ENCODE assay signal across 13 cellular contexts in genomic region chr11:115396533-115396932, GRCh38.
DNase-seq lines count a peak whose midpoint lies in the region; ATAC-seq, FAIRE-seq and TF ChIP-seq lines count a peak whose summit lies in the region.
"Had no signal": no experiment of that assay in that cellular context is flagged by ENCODE, and none has a peak within 500 bp of the region (broad histone marks: within the 10 kb centered on the region; RNA-seq: fewer than 3 reads in every experiment).

No MANE protein-coding gene starts in this region.

- peak; percentile 4 for DNase-seq in NCI-H2227 treated with DMSO at 0.1 percent for 48 hours (lab: John Stamatoyannopoulos, UW)
- DNase-seq in NCI-H2227 (lab: John Stamatoyannopoulos, UW; ENCODE audit: unreplicated experiment) = no peak
- DNase-seq in D721Med (ENCODE audit: insufficient read length, low spot score) = no peak
- DNase-seq in NCI-H69 (lab: John Stamatoyannopoulos, UW) = peak; percentile 72
- DNase-seq in left kidney (ENCODE audit: low read depth, low spot score) = peak; percentile 54
- no peak for DNase-seq in ecto neural progenitor cell (ENCODE audit: low spot score)
- DNase-seq: BE2C; CD4-positive, alpha-beta memory T cell; GOT3; H9 had no signal

- TF ChIP-seq CTCF in D721Med (IDR thresholded peaks at IDR 0.05; ENCODE audit: insufficient read depth, missing control alignments) = no peak

- no peak for ATAC-seq in GM21381 (IDR thresholded peaks at IDR 0.05; ENCODE audit: unreplicated experiment)

- peak; percentile 90 for FAIRE-seq in D721Med (lab: Jason Lieb, UNC)
- FAIRE-seq: A204.1, GM12891 had no signal

Comparison
In these comparisons a context has a peak if more than half of its experiments do, and no peak if none do; other contexts are left out.
1. DNase-seq: peak in NCI-H2227 treated with DMSO at 0.1 percent for 48 hours (single experiment), NCI-H69 (single experiment) and left kidney (single experiment); none in NCI-H2227 (single experiment), D721Med (single experiment) and ecto neural progenitor cell (single experiment).